12 cellular contexts compared by ENCODE assay signal in genomic region chr17:82636626-82637598, GRCh38. TPM values are rescaled to one million over a fixed set of nuclear protein-coding genes. Genes with fewer than 3 reads are reported as not detected.
DNase-seq lines count a peak whose midpoint lies in the region; ATAC-seq and TF ChIP-seq lines count a peak whose summit lies in the region.
"Had no signal": no experiment of that assay in that cellular context is flagged by ENCODE, and none has a peak within 500 bp of the region (broad histone marks: within the 10 kb centered on the region; RNA-seq: fewer than 3 reads in every experiment).

No MANE protein-coding gene starts in this region.

- H3K4me3 ChIP-seq in endodermal cell (ENCODE audit: low read length) (no peak overlapping the region), neural progenitor cell (no peak overlapping the region), spleen (no peak overlapping the region)
- H3K4me3 ChIP-seq: adrenal gland, SK-N-MC had no signal

- peaks cover 98% of the 10 kb centered on the region for H3K79me2 ChIP-seq in neural progenitor cell (ENCODE audit: low read depth)

- TF ChIP-seq CTCF in endodermal cell (conservative IDR thresholded peaks at IDR 0.05), result no peak
- no peak for TF ChIP-seq CTCF in neural progenitor cell (IDR thresholded peaks at IDR 0.05)
- TF ChIP-seq CTCF in spleen (IDR thresholded peaks at IDR 0.05 in 8 of 11, conservative IDR thresholded peaks at IDR 0.05 in 3 of 11), result no peak

- no peak overlapping the region for H3K4me2 ChIP-seq in neural progenitor cell
- H3K4me2 ChIP-seq: KMS-11 had no signal

- no peak for ATAC-seq in stimulated activated memory B cell treated with anti-CD40 and anti-IgM and Interleukin-4, amounts not matched to agents 10 μg/mL and 1 μg/mL and 100 μg/mL, for 72 hours
- ATAC-seq in activated CD4-positive, CD25-positive, alpha-beta regulatory T cell treated with anti-CD3 and anti-CD28 coated beads, Interleukin-2, amount 50 U/mL, for 24 hours, result no peak

- peaks cover 2% of the 10 kb centered on the region for H3K4me1 Mint-ChIP-seq in endodermal cell
- H3K4me1 Mint-ChIP-seq in neural progenitor cell, result peaks cover 5% of the 10 kb centered on the region
- peaks cover 58% of the 10 kb centered on the region for H3K4me1 Mint-ChIP-seq in stimulated activated memory B cell treated with anti-CD40 and anti-IgM and Interleukin-4, amounts not matched to agents 10 μg/mL and 1 μg/mL and 100 μg/mL, for 72 hours

- H3K9me3 Mint-ChIP-seq in endodermal cell (no peaks in the 10 kb centered on the region), neural progenitor cell (peaks cover 2% of the 10 kb centered on the region)
- H3K9me3 Mint-ChIP-seq in stimulated activated memory B cell treated with anti-CD40 and anti-IgM and Interleukin-4, amounts not matched to agents 10 μg/mL and 1 μg/mL and 100 μg/mL, for 72 hours, result peaks cover 4% of the 10 kb centered on the region

- H3K27ac Mint-ChIP-seq in endodermal cell, result peak overlapping the region; percentile 64
- H3K27ac Mint-ChIP-seq in neural progenitor cell, result peak overlapping the region; percentile 5
- H3K27ac Mint-ChIP-seq in stimulated activated memory B cell treated with anti-CD40 and anti-IgM and Interleukin-4, amounts not matched to agents 10 μg/mL and 1 μg/mL and 100 μg/mL, for 72 hours, result no peak overlapping the region

- H3K36me3 ChIP-seq in endodermal cell (ENCODE audit: control insufficient read depth, insufficient read depth, low read length) (peaks cover 67% of the 10 kb centered on the region), neural progenitor cell (no peaks in the 10 kb centered on the region), spleen (peaks cover 0 to 96% (median 36%) of the 10 kb centered on the region in 6 donors)

- H3K4me1 ChIP-seq in endodermal cell (ENCODE audit: control insufficient read depth, insufficient read depth, low read length) (no peaks in the 10 kb centered on the region), neural progenitor cell (no peaks in the 10 kb centered on the region), spleen (peaks cover 0 to 70% (median 24%) of the 10 kb centered on the region in 6 donors)

- intact Hi-C loops in spleen (cut with DNase I; ENCODE audit: low total_unique reads), result no loop called here

- H3K36me3 Mint-ChIP-seq in endodermal cell (ENCODE audit: low read depth), result peaks cover 60% of the 10 kb centered on the region
- peaks cover 17% of the 10 kb centered on the region for H3K36me3 Mint-ChIP-seq in neural progenitor cell
- H3K36me3 Mint-ChIP-seq in stimulated activated memory B cell treated with anti-CD40 and anti-IgM and Interleukin-4, amounts not matched to agents 10 μg/mL and 1 μg/mL and 100 μg/mL, for 72 hours, result peaks cover 60% of the 10 kb centered on the region

- H3K9me3 ChIP-seq in endodermal cell (ENCODE audit: control insufficient read depth, low read length) (peaks cover 12% of the 10 kb centered on the region), neural progenitor cell (ENCODE audit: low read depth) (no peaks in the 10 kb centered on the region), spleen (peaks cover 0 to 12% (median 8%) of the 10 kb centered on the region in 8 donors)
- H3K9me3 ChIP-seq: adrenal gland had no signal

- DNase-seq in DMS53 (lab: John Stamatoyannopoulos, UW) (peak; percentile 95), NCI-H748 (lab: John Stamatoyannopoulos, UW; ENCODE audit: unreplicated experiment) (peak; percentile 97), endodermal cell (peak; percentile 41), neural progenitor cell (ENCODE audit: low spot score) (no peak), spleen (no peak), NOMO-1 (lab: John Stamatoyannopoulos, UW; ENCODE audit: unreplicated experiment in 2 of 2) (no peak)
- DNase-seq: activated CD4-positive, alpha-beta T cell treated with anti-CD3 and anti-CD28 coated beads, Interleukin-2, amount 50 U/mL, for 1 hour; adrenal gland had no signal

- WGBS in endodermal cell (ENCODE audit: insufficient coverage in 1 of 2, insufficient read length in 1 of 2), 2 experiments, result 93 to 99% methylated on average over 12 to 16 of the region's 16 CpGs
- 86 to 92% (median 88%) methylated on average over 16 of the region's 16 CpGs for WGBS in spleen, 5 donors

- H3K27me3 ChIP-seq in endodermal cell (ENCODE audit: control insufficient read depth, insufficient read depth, low read length, poor library complexity, severe bottlenecking) (no peaks in the 10 kb centered on the region), neural progenitor cell (no peaks in the 10 kb centered on the region), spleen (replicated peaks in 1 of 7) (no peaks in the 10 kb centered on the region)
- H3K27me3 ChIP-seq: adrenal gland had no signal

- no peaks in the 10 kb centered on the region for H3F3A ChIP-seq in neural progenitor cell (ENCODE audit: low read depth)

- TF ChIP-seq POLR2A in spleen (IDR thresholded peaks at IDR 0.05), result no peak

- H3K4me3 Mint-ChIP-seq in endodermal cell, result no peak overlapping the region
- H3K4me3 Mint-ChIP-seq in neural progenitor cell, result no peak overlapping the region
- H3K4me3 Mint-ChIP-seq in stimulated activated memory B cell treated with anti-CD40 and anti-IgM and Interleukin-4, amounts not matched to agents 10 μg/mL and 1 μg/mL and 100 μg/mL, for 72 hours, result no peak overlapping the region

- H4K20me1 ChIP-seq in neural progenitor cell (ENCODE audit: low read depth), result peaks cover 80% of the 10 kb centered on the region

- H3K27ac ChIP-seq in endodermal cell (ENCODE audit: low read depth, low read length) (no peak overlapping the region), neural progenitor cell (no peak overlapping the region), spleen (no peak overlapping the region)
- H3K27ac ChIP-seq: KMS-11, SK-N-MC had no signal

- H3K9ac ChIP-seq in endodermal cell (ENCODE audit: extremely low read depth, low read length, poor library complexity, severe bottlenecking), result no peak overlapping the region
- H3K9ac ChIP-seq in neural progenitor cell, result no peak overlapping the region
- H3K9ac ChIP-seq: KMS-11 had no signal

- no peak overlapping the region for H2AFZ ChIP-seq in neural progenitor cell (replicated peaks)

- H3K27me3 Mint-ChIP-seq in endodermal cell (ENCODE audit: insufficient read depth), result no peaks in the 10 kb centered on the region
- peaks cover 3% of the 10 kb centered on the region for H3K27me3 Mint-ChIP-seq in neural progenitor cell (ENCODE audit: insufficient read depth, low read depth)
- no peaks in the 10 kb centered on the region for H3K27me3 Mint-ChIP-seq in stimulated activated memory B cell treated with anti-CD40 and anti-IgM and Interleukin-4, amounts not matched to agents 10 μg/mL and 1 μg/mL and 100 μg/mL, for 72 hours

RNA-seq across cellular contexts. Expression of gene WDR45B, which starts 11.3 kb away (rescaled TPM):
- total RNA-seq in endodermal cell (10 to 100 TPM; 75.3 to 79.1 TPM), neural progenitor cell (ENCODE audit: low replicate concordance) (110 and 145 TPM in 2 replicates), spleen (10 to 100 TPM; 62.6 to 80.2 (median 67.0) TPM)
- polyA plus RNA-seq in endodermal cell (2013, experiment 1 of 2), result 79.0 TPM
- polyA plus RNA-seq in endodermal cell (2013, experiment 2 of 2), result 79.4 TPM
- polyA plus RNA-seq in spleen, result 10 to 100 TPM; 30.9 to 52.7 (median 34.9) TPM

Comparison
In these comparisons a context has a peak if more than half of its experiments do, and no peak if none do; other contexts are left out.
1. DNase-seq: peak in DMS53 (single experiment), NCI-H748 (single experiment) and endodermal cell (single experiment); none in neural progenitor cell (single experiment), spleen (single experiment) and NOMO-1 (0 of 2).